ENCODE assay signal across 18 cellular contexts in genomic region chr12:34526946-34527345, GRCh38.
"Had no signal": no experiment of that assay in that cellular context is flagged by ENCODE, and none has a peak within 500 bp of the region (broad histone marks: within the 10 kb centered on the region; RNA-seq: fewer than 3 reads in every experiment).

No MANE protein-coding gene starts in this region.

- H3K4me3 ChIP-seq: body of pancreas, coronary artery, right lobe of liver, smooth muscle cell had no signal

- H3K27ac Mint-ChIP-seq: activated CD4-positive, alpha-beta T cell treated with anti-CD3 and anti-CD28 coated beads, Interleukin-2, amount 10 ng/mL, durations not matched to agents 24 days and 14 days; activated CD8-positive, alpha-beta T cell treated with anti-CD3 and anti-CD28 coated beads for 36 hours; activated naive CD8-positive, alpha-beta T cell treated with anti-CD3 and anti-CD28 coated beads, Interleukin-2, amount 10 ng/mL, durations not matched to agents 7 days and 5 days; activated T-helper 2 cell treated with anti-CD3 and anti-CD28 coated beads, Interferon-gamma antibody, Interleukin-2, Interleukin-4, amounts not matched to agents 10 μg/mL and 5 μg/mL and 100 μg/mL, durations not matched to agents 14 hours and 24 hours and 36 hours; natural killer cell treated with Interleukin-12 subunit alpha and Interleukin-12 subunit beta and Interleukin-15 and Interleukin-18, amount 100 ng/mL, for 72 hours; stimulated activated effector memory CD8-positive, alpha-beta T cell treated with anti-CD3 and anti-CD28 coated beads, Interleukin-12 subunit alpha, Interleukin-12 subunit beta, amount 100 ng/mL, for 72 hours had no signal

- H3K27ac ChIP-seq: body of pancreas, coronary artery, parathyroid adenoma, right lobe of liver had no signal

- H3K36me3 Mint-ChIP-seq: stimulated activated effector memory CD8-positive, alpha-beta T cell treated with anti-CD3 and anti-CD28 coated beads, Interleukin-12 subunit alpha, Interleukin-12 subunit beta, amount 100 ng/mL, for 72 hours had no signal

- DNase-seq: activated CD4-positive, alpha-beta T cell treated with anti-CD3 and anti-CD28 coated beads, Interleukin-2, amount 10 ng/mL, durations not matched to agents 24 days and 14 days; activated CD8-positive, alpha-beta T cell treated with anti-CD3 and anti-CD28 coated beads for 36 hours; activated naive CD4-positive, alpha-beta T cell treated with Interleukin-2 at 50 U/mL for 16 hours; activated naive CD8-positive, alpha-beta T cell treated with anti-CD3 and anti-CD28 coated beads, Interleukin-2, amount 10 ng/mL, durations not matched to agents 7 days and 5 days; activated T-cell treated with anti-CD3 and anti-CD28 coated beads, Interleukin-2, amount 50 U/mL, for 1 hour; body of pancreas; central memory CD4-positive, alpha-beta T cell; mesendoderm; right lobe of liver; stimulated activated CD4-positive, alpha-beta T cell treated with anti-CD3 and anti-CD28 coated beads, Interleukin-4, amount 100 ng/mL, for 1 hour; T-helper 9 cell had no signal

- ATAC-seq: activated CD8-positive, alpha-beta T cell treated with anti-CD3 and anti-CD28 coated beads for 36 hours; body of pancreas; esophagus mucosa; natural killer cell treated with Interleukin-12 subunit alpha and Interleukin-12 subunit beta and Interleukin-15 and Interleukin-18, amount 100 ng/mL, for 72 hours; right lobe of liver; stimulated activated effector memory CD8-positive, alpha-beta T cell treated with anti-CD3 and anti-CD28 coated beads, Interleukin-12 subunit alpha, Interleukin-12 subunit beta, amount 100 ng/mL, for 72 hours had no signal

- H3K27me3 Mint-ChIP-seq: activated CD4-positive, alpha-beta T cell treated with anti-CD3 and anti-CD28 coated beads, Interleukin-2, amount 10 ng/mL, durations not matched to agents 24 days and 14 days; activated CD8-positive, alpha-beta T cell treated with anti-CD3 and anti-CD28 coated beads for 36 hours; activated naive CD8-positive, alpha-beta T cell treated with anti-CD3 and anti-CD28 coated beads, Interleukin-2, amount 10 ng/mL, durations not matched to agents 7 days and 5 days; natural killer cell treated with Interleukin-12 subunit alpha and Interleukin-12 subunit beta and Interleukin-15 and Interleukin-18, amount 100 ng/mL, for 72 hours had no signal

- H3K36me3 ChIP-seq: right lobe of liver had no signal

- H2AFZ ChIP-seq: parathyroid adenoma had no signal

- H3K79me2 ChIP-seq: parathyroid adenoma had no signal

- H3K4me2 ChIP-seq: smooth muscle cell had no signal

- H3K4me1 ChIP-seq: body of pancreas, parathyroid adenoma, right lobe of liver had no signal

- H3K27me3 ChIP-seq: body of pancreas, right lobe of liver had no signal

- H3K9ac ChIP-seq: parathyroid adenoma had no signal

- H3K4me3 Mint-ChIP-seq: activated CD4-positive, alpha-beta T cell treated with anti-CD3 and anti-CD28 coated beads, Interleukin-2, amount 10 ng/mL, durations not matched to agents 24 days and 14 days; activated CD8-positive, alpha-beta T cell treated with anti-CD3 and anti-CD28 coated beads for 36 hours; activated naive CD8-positive, alpha-beta T cell treated with anti-CD3 and anti-CD28 coated beads, Interleukin-2, amount 10 ng/mL, durations not matched to agents 7 days and 5 days; natural killer cell treated with Interleukin-12 subunit alpha and Interleukin-12 subunit beta and Interleukin-15 and Interleukin-18, amount 100 ng/mL, for 72 hours; stimulated activated effector memory CD8-positive, alpha-beta T cell treated with anti-CD3 and anti-CD28 coated beads, Interleukin-12 subunit alpha, Interleukin-12 subunit beta, amount 100 ng/mL, for 72 hours had no signal

- H3K4me1 Mint-ChIP-seq: activated CD4-positive, alpha-beta T cell treated with anti-CD3 and anti-CD28 coated beads, Interleukin-2, amount 10 ng/mL, durations not matched to agents 24 days and 14 days; activated naive CD8-positive, alpha-beta T cell treated with anti-CD3 and anti-CD28 coated beads, Interleukin-2, amount 10 ng/mL, durations not matched to agents 7 days and 5 days; stimulated activated effector memory CD8-positive, alpha-beta T cell treated with anti-CD3 and anti-CD28 coated beads, Interleukin-12 subunit alpha, Interleukin-12 subunit beta, amount 100 ng/mL, for 72 hours had no signal
